Comparison of ENCODE assay signal across 8 cellular contexts in the genomic region with DNA sequence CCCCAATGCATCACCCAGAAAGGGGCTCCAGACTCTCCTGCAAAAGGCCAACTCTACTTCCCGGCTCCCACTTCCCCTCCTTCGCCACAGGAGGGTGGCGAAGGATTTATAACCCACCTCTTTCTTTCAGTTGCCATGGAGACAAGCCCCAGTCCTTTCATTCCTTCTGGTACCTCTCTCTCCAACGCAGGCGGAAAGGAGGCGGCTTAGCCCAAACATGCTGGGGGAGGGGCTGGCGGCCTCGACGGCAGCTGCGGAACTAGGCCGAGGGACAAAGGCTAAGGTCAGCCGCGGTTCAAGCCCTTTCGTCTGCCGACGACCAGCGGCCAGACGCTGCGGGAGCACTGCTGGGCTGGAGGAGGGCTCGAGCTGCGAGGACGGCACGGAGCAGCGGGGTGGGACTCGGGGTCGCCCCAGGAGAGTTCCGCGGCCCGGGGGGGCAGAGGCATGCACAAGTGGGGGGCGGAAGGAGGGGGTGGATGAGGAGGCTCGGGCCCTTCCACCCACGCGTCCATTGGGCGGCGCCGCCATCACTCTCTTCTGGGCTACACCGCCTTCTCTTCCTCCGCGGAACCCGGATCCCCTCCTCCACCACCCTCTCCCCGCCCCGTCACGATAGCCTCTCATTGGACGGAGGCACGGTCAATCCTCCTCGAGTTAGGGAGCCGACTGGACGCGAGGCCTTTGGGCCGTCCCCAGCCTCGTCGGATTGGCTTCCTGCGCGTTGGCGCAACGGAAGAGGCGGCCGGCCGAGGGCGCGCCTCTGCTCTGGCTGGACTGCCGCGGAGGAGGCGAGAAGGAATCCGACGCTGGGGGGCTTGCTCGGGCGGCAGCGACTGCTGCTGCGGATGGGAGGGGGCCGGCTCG. TPM values are rescaled to one million over a fixed set of nuclear protein-coding genes. Genes with fewer than 3 reads are reported as not detected.
DNase-seq lines count a peak whose midpoint lies in the region; ATAC-seq and TF ChIP-seq lines count a peak whose summit lies in the region.

Gene PANK2, plus strand, starts transcription at position 766 of the 867 bp plus-strand sequence.

- peak within 1 kb of the TSS; percentile 98 for H3K4me3 Mint-ChIP-seq in Calu3 (ENCODE audit: low read depth, unreplicated experiment)
- H3K4me3 Mint-ChIP-seq in effector memory CD8-positive, alpha-beta T cell = peak within 1 kb of the TSS; percentile 100
- peak within 1 kb of the TSS; percentile 99 for H3K4me3 Mint-ChIP-seq in memory B cell

- DNase-seq in Calu3 (peak; percentile 95), HUDEP-2 (lab: John Stamatoyannopoulos, UW; ENCODE audit: unreplicated experiment in 76 of 76) (peak in 75 of 76 experiments; percentile 66 to 100 (median 96)), NOMO-1 treated with dmso at 0.1 percent for 144 hours (lab: John Stamatoyannopoulos, UW; ENCODE audit: unreplicated experiment) (peak; percentile 97), memory B cell (ENCODE audit: low spot score in 2 of 2) (peak; percentile 93 to 96)
- peak; percentile 87 to 94 (median 91) for DNase-seq in activated CD8-positive, alpha-beta memory T cell treated with anti-CD3 and anti-CD28 coated beads for 48 hours (ENCODE audit: low read depth in 2 of 3, low spot score in 2 of 3)
- DNase-seq in effector memory CD8-positive, alpha-beta T cell = peak; percentile 96 to 97 (median 97)
- DNase-seq in stimulated activated CD8-positive, alpha-beta memory T cell treated with anti-CD3 and anti-CD28 coated beads, Interleukin-12 subunit alpha, Interleukin-12 subunit beta, amount 100 ng/mL, for 24 hours (ENCODE audit: extremely low read depth) = peak; percentile 93

- no peak for TF ChIP-seq CTCF in Calu3 (IDR thresholded peaks at IDR 0.05; ENCODE audit: unreplicated experiment)

- intact Hi-C loops in Calu3 (cut with micrococcal nuclease; ENCODE audit: unreplicated experiment) = no loop called here

- no peaks in the 10 kb centered on the region for H3K9me3 Mint-ChIP-seq in Calu3 (ENCODE audit: low read depth, unreplicated experiment)
- H3K9me3 Mint-ChIP-seq in effector memory CD8-positive, alpha-beta T cell = no peaks in the 10 kb centered on the region
- H3K9me3 Mint-ChIP-seq in memory B cell = no peaks in the 10 kb centered on the region

- H3K36me3 Mint-ChIP-seq in Calu3 (ENCODE audit: insufficient read depth, unreplicated experiment) (peaks cover 51% of the 10 kb centered on the region), memory B cell (peaks cover 3% of the 10 kb centered on the region)
- peaks cover 35% of the 10 kb centered on the region for H3K36me3 Mint-ChIP-seq in effector memory CD8-positive, alpha-beta T cell (ENCODE audit: insufficient read depth)

- peak within 1 kb of the TSS; percentile 95 for H3K27ac Mint-ChIP-seq in Calu3 (ENCODE audit: unreplicated experiment)
- peak within 1 kb of the TSS; percentile 97 for H3K27ac Mint-ChIP-seq in effector memory CD8-positive, alpha-beta T cell
- peak within 1 kb of the TSS; percentile 94 for H3K27ac Mint-ChIP-seq in memory B cell

- CTCF ChIA-PET in Calu3 (lab: Charles Lee) = interaction anchor here (0.7 kb wide), 1 partner anchor 13 kb away, joined by 5 read pairs; no protein-coding TSS in a partner anchor

- H3K27me3 Mint-ChIP-seq in Calu3 (ENCODE audit: unreplicated experiment) (no peaks in the 10 kb centered on the region), memory B cell (no peaks in the 10 kb centered on the region)
- no peaks in the 10 kb centered on the region for H3K27me3 Mint-ChIP-seq in effector memory CD8-positive, alpha-beta T cell

- H3K4me1 Mint-ChIP-seq in Calu3 (ENCODE audit: low read depth, unreplicated experiment) = peaks cover 12% of the 10 kb centered on the region
- peaks cover 41 to 53% of the 10 kb centered on the region in 2 donors for H3K4me1 Mint-ChIP-seq in effector memory CD8-positive, alpha-beta T cell (ENCODE audit: low read depth in 2 of 2)
- H3K4me1 Mint-ChIP-seq in memory B cell = peaks cover 36% of the 10 kb centered on the region

- no TSS peak for BruUV-seq in Calu3 (replicated peaks; lab: Mats Ljungman, UMichigan)

- ATAC-seq in GM21381 (IDR thresholded peaks at IDR 0.05; ENCODE audit: unreplicated experiment) = peak; percentile 93
- peak; percentile 93 for ATAC-seq in effector memory CD8-positive, alpha-beta T cell (replicated peaks)
- peak; percentile 94 for ATAC-seq in memory B cell (ENCODE audit: low read depth)

RNA-seq across cellular contexts. Expression of gene PANK2, which starts in this region (rescaled TPM):
- 37.9 TPM in 2 replicates for total RNA-seq in Calu3 (2022)

Comparison
In these comparisons a context has a peak if more than half of its experiments do, and no peak if none do; other contexts are left out.
1. Peak in every context shown above with its lines: DNase-seq and ATAC-seq.